In the genomic region with DNA sequence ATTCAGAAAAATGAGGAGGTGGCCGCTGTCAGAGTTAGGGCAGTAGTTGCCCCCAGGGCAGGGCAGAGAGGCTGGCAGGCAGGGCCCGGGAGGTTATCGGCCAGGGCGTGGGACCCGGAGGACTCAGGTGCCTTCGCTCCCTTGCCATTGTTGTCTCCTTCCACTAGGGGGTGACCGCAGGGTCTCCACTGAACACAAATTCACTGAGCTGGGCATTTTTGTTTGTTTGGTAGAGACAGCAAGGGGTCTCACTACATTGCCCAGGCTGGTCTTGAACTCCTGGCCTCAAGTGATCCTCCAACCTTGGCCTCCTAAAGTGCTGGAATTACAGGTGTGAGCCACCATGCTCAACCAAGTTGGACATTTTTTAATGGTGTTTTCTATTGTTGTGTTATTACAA, we compare ENCODE assay signal across 8 cellular contexts. TPM values are rescaled to one million over a fixed set of nuclear protein-coding genes. Genes with fewer than 3 reads are reported as not detected.
A peak's percentile ranks its signal among the peaks of the same experiment; 100 is the strongest.
DNase-seq lines count a peak whose midpoint lies in the region; ATAC-seq and TF ChIP-seq lines count a peak whose summit lies in the region.

No MANE protein-coding gene starts in this region.

- peaks cover 20% of the 10 kb centered on the region for H3K4me1 Mint-ChIP-seq in glutamatergic neuron (ENCODE audit: low read depth, unreplicated experiment)

- peaks cover 10% of the 10 kb centered on the region for H3K36me3 Mint-ChIP-seq in glutamatergic neuron (ENCODE audit: unreplicated experiment)

- H3K27ac Mint-ChIP-seq in glutamatergic neuron (ENCODE audit: unreplicated experiment), result peak overlapping the region; percentile 13

- H3K9me3 ChIP-seq in RWPE2 (ENCODE audit: severe bottlenecking), result no peaks in the 10 kb centered on the region

- H3K4me3 ChIP-seq in GM12865 (ENCODE audit: low read depth, low read length), result no peak overlapping the region
- no peak overlapping the region for H3K4me3 ChIP-seq in RWPE2 (ENCODE audit: severe bottlenecking)

- peak; percentile 19 for DNase-seq in AG08395 (ENCODE audit: low spot score)
- DNase-seq in GM12865 (ENCODE audit: low read depth), result peak; percentile 40
- no peak for DNase-seq in RWPE2 (ENCODE audit: low spot score)
- peak; percentile 45 for DNase-seq in glutamatergic neuron
- no peak for DNase-seq in superior temporal gyrus (ENCODE audit: extremely low spot score)
- no peak for DNase-seq in NCI-H187 treated with DMSO at 0.1 percent for 48 hours (lab: John Stamatoyannopoulos, UW)
- no peak for DNase-seq in activated T-cell treated with anti-CD3 and anti-CD28 coated beads for 4 hours
- no peak for DNase-seq in activated CD4-positive, CD25-positive, alpha-beta regulatory T cell (lab: John Stamatoyannopoulos, UW)

- no peak overlapping the region for H3K4me3 Mint-ChIP-seq in glutamatergic neuron (ENCODE audit: unreplicated experiment)

- peak; percentile 35; the same call in 2 of the 3 replicates for ATAC-seq in RWPE2 (ENCODE audit: low read depth)

- no peaks in the 10 kb centered on the region for H3K27me3 ChIP-seq in RWPE2 (ENCODE audit: insufficient read depth, poor library complexity, severe bottlenecking)

- TF ChIP-seq CTCF in GM12865 (IDR thresholded peaks at IDR 0.05; ENCODE audit: insufficient read depth, low read depth, low read length, missing control alignments) (peak; percentile 44), RWPE2 (IDR thresholded peaks at IDR 0.05; ENCODE audit: poor library complexity, severe bottlenecking) (peak; percentile 30), glutamatergic neuron (IDR thresholded peaks at IDR 0.05; ENCODE audit: partially characterized antibody, unreplicated experiment) (peak; percentile 70)

- peaks cover 11% of the 10 kb centered on the region for H3K27me3 Mint-ChIP-seq in glutamatergic neuron (ENCODE audit: unreplicated experiment)

- peaks cover 13% of the 10 kb centered on the region for H3K9me3 Mint-ChIP-seq in glutamatergic neuron (ENCODE audit: unreplicated experiment)

- peaks cover 74% of the 10 kb centered on the region for H3K36me3 ChIP-seq in RWPE2 (ENCODE audit: low read depth)

- no peaks in the 10 kb centered on the region for H3K4me1 ChIP-seq in RWPE2 (ENCODE audit: insufficient read depth, poor library complexity, severe bottlenecking)

- no peak overlapping the region for H3K27ac ChIP-seq in RWPE2 (ENCODE audit: poor library complexity, severe bottlenecking)

RNA-seq across cellular contexts. Expression of a gene that starts 25.1 kb away (rescaled TPM):
- 102 TPM for total RNA-seq in glutamatergic neuron (ENCODE audit: unreplicated experiment)

RNA-seq across cellular contexts. Expression of a gene that starts 32.6 kb away (rescaled TPM):
- 19.1 TPM for total RNA-seq in glutamatergic neuron (ENCODE audit: unreplicated experiment)

Comparison
In these comparisons a context has a peak if more than half of its experiments do, and no peak if none do; other contexts are left out.
1. DNase-seq: peak in AG08395 (single experiment), GM12865 (single experiment) and glutamatergic neuron (single experiment); none in RWPE2 (single experiment), superior temporal gyrus (single experiment), NCI-H187 treated with DMSO at 0.1 percent for 48 hours (single experiment), activated T-cell treated with anti-CD3 and anti-CD28 coated beads for 4 hours (single experiment) and activated CD4-positive, CD25-positive, alpha-beta regulatory T cell (0 of 4).
2. Peak in every context shown above with its lines, with median percentiles within 50 percentile points of each other: CTCF ChIP-seq.